ENCODE assay signal across 31 cellular contexts in the genomic region with DNA sequence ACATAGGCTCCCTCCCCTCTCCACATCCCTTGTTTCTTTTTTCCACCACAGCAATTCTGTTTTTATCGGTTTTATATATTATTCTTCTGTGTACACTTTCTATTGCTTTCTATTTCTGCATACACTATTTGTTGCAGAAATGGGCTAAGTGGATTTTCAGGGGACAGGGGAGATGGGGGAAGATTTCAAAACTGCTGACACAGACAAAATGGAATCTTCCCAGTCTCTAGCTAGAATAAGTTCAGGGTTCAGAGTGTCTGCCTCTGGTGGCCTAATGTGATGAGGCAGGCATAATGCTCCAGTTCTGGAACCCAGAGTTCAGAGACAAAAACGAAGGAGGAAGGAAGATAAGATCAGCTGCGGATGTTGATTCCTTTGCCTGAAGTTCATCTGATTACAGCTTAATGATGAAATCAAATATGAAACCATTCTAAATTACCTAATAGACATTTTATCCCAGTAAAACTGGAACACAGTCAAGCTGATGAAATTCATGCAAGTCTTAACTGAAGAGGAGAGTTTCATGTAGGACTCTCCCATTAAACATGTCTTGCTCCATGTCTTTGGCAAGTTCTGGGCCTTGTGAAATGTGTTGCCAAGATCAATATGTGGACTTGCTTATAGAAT.
DNase-seq lines count a peak whose midpoint lies in the region; ATAC-seq, FAIRE-seq and TF ChIP-seq lines count a peak whose summit lies in the region.
"Had no signal": no experiment of that assay in that cellular context is flagged by ENCODE, and none has a peak within 500 bp of the region (broad histone marks: within the 10 kb centered on the region; RNA-seq: fewer than 3 reads in every experiment).

No MANE protein-coding gene starts in this region.

- 0% methylated on average over 3 of the region's 3 CpGs for WGBS in K562 (ENCODE audit: insufficient coverage, low coverage, missing lambda C conversion rate)

- H3F3A ChIP-seq in Loucy (ENCODE audit: low read depth) = no peaks in the 10 kb centered on the region

- DNase-seq in GF-D8 (lab: John Stamatoyannopoulos, UW) (peak; percentile 64), K562 (ENCODE audit: extremely low read depth in 1 of 4, low spot score in 3 of 4) (no peak), fibroblast of the aortic adventitia (ENCODE audit: low read depth) (peak; percentile 41), GM20000 (ENCODE audit: low spot score) (no peak), NCI-H2107 treated with DMSO at 0.1 percent for 48 hours (lab: John Stamatoyannopoulos, UW; ENCODE audit: unreplicated experiment) (no peak), T-helper 2 cell (no peak)
- DNase-seq: activated B cell treated with CpG ODN at 0.5 μM for 24 hours; activated CD4-positive, alpha-beta T cell treated with anti-CD3 and anti-CD28 coated beads, Interleukin-2, amount 50 U/mL, for 1 hour; activated effector memory CD4-positive, alpha-beta T cell treated with anti-CD3 and anti-CD28 coated beads, Interleukin-2, amount 50 U/mL, for 16 hours; activated T-cell treated with anti-CD3 and anti-CD28 coated beads, Interleukin-2, amount 50 U/mL, for 1 hour; aorta; effector memory CD8-positive, alpha-beta T cell; hypothalamus; MM.1S; naive thymus-derived CD8-positive, alpha-beta T cell; NCI-H1417 treated with DMSO at 0.1 percent for 48 hours; NCI-H2081; NCI-H226; NCI-H526 treated with DMSO at 0.1 percent for 48 hours; Peyer's patch; SIG-M5; SW 1271; T1000 had no signal

- TF ChIP-seq EP300 in K562 (IDR thresholded peaks at IDR 0.05; ENCODE audit: low read length) = no peak

- no peak for FAIRE-seq in K562 (lab: Jason Lieb, UNC)

- no peak overlapping the region for H3K27ac ChIP-seq in K562 (ENCODE audit: extremely low read depth, low read depth, low read length)
- H3K27ac ChIP-seq: BLaER1 treated with 17β-estradiol and CSF1 and Interleukin-3, amounts not matched to agents 10 nM and 100 nM; cardiac muscle cell; esophagus muscularis mucosa; gastroesophageal sphincter; Peyer's patch had no signal

- H3K9me3 ChIP-seq in Loucy (ENCODE audit: insufficient read depth, low read depth, low read length) (no peaks in the 10 kb centered on the region), K562 (replicated peaks; ENCODE audit: control insufficient read depth, insufficient read depth, low read depth, low read length) (no peaks in the 10 kb centered on the region)
- H3K9me3 ChIP-seq: BLaER1 treated with 17β-estradiol and CSF1 and Interleukin-3, amounts not matched to agents 10 nM and 100 nM; esophagus muscularis mucosa; gastroesophageal sphincter; Peyer's patch had no signal

- H3K9me2 ChIP-seq in Loucy (replicated peaks; ENCODE audit: low read depth, low read length) = no peaks in the 10 kb centered on the region

- in situ Hi-C loops in K562 (cut with MboI) = no loop called here

- POLR2A ChIA-PET in K562 (lab: Yijun Ruan, JAX) = no interaction called here

- H3K4me2 ChIP-seq in Loucy (ENCODE audit: low read depth, low read length, poor library complexity, severe bottlenecking) (no peak overlapping the region), K562 (ENCODE audit: insufficient read depth, low read length) (no peak overlapping the region)
- H3K4me2 ChIP-seq: BLaER1 treated with 17β-estradiol and CSF1 and Interleukin-3, amounts not matched to agents 10 nM and 100 nM had no signal

- H3K79me2 ChIP-seq in Loucy (ENCODE audit: insufficient read depth, low read length) = no peaks in the 10 kb centered on the region
- H3K79me2 ChIP-seq in K562 (ENCODE audit: control insufficient read depth, insufficient read depth, low read length) = no peaks in the 10 kb centered on the region

- H3K4me3 ChIP-seq in Loucy (ENCODE audit: low read length, poor library complexity, severe bottlenecking) (no peak overlapping the region), K562 (no peak overlapping the region), fibroblast of the aortic adventitia (ENCODE audit: low read depth, low read length) (no peak overlapping the region)
- H3K4me3 ChIP-seq: BLaER1 treated with 17β-estradiol and CSF1 and Interleukin-3, amounts not matched to agents 10 nM and 100 nM; cardiac muscle cell; esophagus muscularis mucosa; gastroesophageal sphincter; lung; Peyer's patch had no signal

- H3K4me1 ChIP-seq in Loucy (ENCODE audit: insufficient read depth, low read length, poor library complexity, severe bottlenecking) (no peaks in the 10 kb centered on the region), K562 (replicated peaks in 1 of 2; ENCODE audit: control insufficient read depth in 2 of 2, insufficient read depth in 2 of 2, low read length in 2 of 2) (no peaks in the 10 kb centered on the region)
- H3K4me1 ChIP-seq: BLaER1 treated with 17β-estradiol and CSF1 and Interleukin-3, amounts not matched to agents 10 nM and 100 nM; esophagus muscularis mucosa; gastroesophageal sphincter; Peyer's patch had no signal

- no peak overlapping the region for H3K9ac ChIP-seq in Loucy (ENCODE audit: low read depth, low read length, poor library complexity, severe bottlenecking)
- no peak overlapping the region for H3K9ac ChIP-seq in K562 (ENCODE audit: insufficient read depth in 1 of 2, low read depth in 2 of 2, low read length in 2 of 2)
- H3K9ac ChIP-seq: BLaER1 treated with 17β-estradiol and CSF1 and Interleukin-3, amounts not matched to agents 10 nM and 100 nM had no signal

- H3K27me3 ChIP-seq in Loucy (ENCODE audit: insufficient read depth, low read length, poor library complexity, severe bottlenecking) (no peaks in the 10 kb centered on the region), K562 (ENCODE audit: control insufficient read depth in 2 of 2, insufficient read depth in 2 of 2, low read length in 2 of 2) (no peaks in the 10 kb centered on the region)
- H3K27me3 ChIP-seq: BLaER1 treated with 17β-estradiol and CSF1 and Interleukin-3, amounts not matched to agents 10 nM and 100 nM; cardiac muscle cell; esophagus muscularis mucosa; gastroesophageal sphincter; Peyer's patch had no signal

- H3K36me3 ChIP-seq in Loucy (ENCODE audit: insufficient read depth, low read length) = no peaks in the 10 kb centered on the region
- H3K36me3 ChIP-seq in K562 (ENCODE audit: control insufficient read depth, insufficient read depth, low read length) = no peaks in the 10 kb centered on the region
- H3K36me3 ChIP-seq: cardiac muscle cell, esophagus muscularis mucosa, gastroesophageal sphincter, Peyer's patch had no signal

- no peak overlapping the region for H2AFZ ChIP-seq in Loucy (ENCODE audit: low read length)
- H2AFZ ChIP-seq in K562 (ENCODE audit: low read depth, low read length) = no peak overlapping the region

- no TSS peak for BruUV-seq in K562 (replicated peaks; lab: Mats Ljungman, UMichigan)

- no peak for TF ChIP-seq RAD21 in K562 (CRISPR knock-in tag; conservative IDR thresholded peaks at IDR 0.05 in 1 of 2, IDR thresholded peaks at IDR 0.05 in 1 of 2)

- TF ChIP-seq POLR2A in K562 (conservative IDR thresholded peaks at IDR 0.05) = no peak

- intact Hi-C loops in K562 (cut with micrococcal nuclease) = no loop called here

- TF ChIP-seq CTCF in Loucy (conservative IDR thresholded peaks at IDR 0.05; ENCODE audit: low read length) = peak; percentile 22; the same call in 1 of the 2 replicates
- no peak for TF ChIP-seq CTCF in K562 (IDR thresholded peaks at IDR 0.05 in 2 of 3, conservative IDR thresholded peaks at IDR 0.05 in 1 of 3; ENCODE audit: insufficient read depth in 2 of 3, low read depth in 1 of 3, low read length in 3 of 3)
- TF ChIP-seq CTCF in fibroblast of the aortic adventitia (IDR thresholded peaks at IDR 0.05; ENCODE audit: insufficient read depth, low read length) = no peak
- TF ChIP-seq CTCF in GM20000 (IDR thresholded peaks at IDR 0.05; ENCODE audit: extremely low read depth, missing control alignments) = no peak

- ATAC-seq in K562 = no peak
- ATAC-seq in GM21528 (IDR thresholded peaks at IDR 0.05; ENCODE audit: low FRiP score, unreplicated experiment) = no peak
- ATAC-seq: effector memory CD8-positive, alpha-beta T cell; gastroesophageal sphincter; naive thymus-derived CD8-positive, alpha-beta T cell; stimulated activated effector memory CD8-positive, alpha-beta T cell treated with anti-CD3 and anti-CD28 coated beads, Interleukin-12 subunit alpha, Interleukin-12 subunit beta, amount 100 ng/mL, for 72 hours had no signal

- no peaks in the 10 kb centered on the region for H3K9me1 ChIP-seq in K562 (ENCODE audit: control insufficient read depth, insufficient read depth, low read length)

- no peaks in the 10 kb centered on the region for H4K20me1 ChIP-seq in Loucy (ENCODE audit: insufficient read depth, low read length, poor library complexity, severe bottlenecking)
- H4K20me1 ChIP-seq in K562 (replicated peaks; ENCODE audit: control insufficient read depth, insufficient read depth, low read length) = no peaks in the 10 kb centered on the region

- CTCF ChIA-PET in K562 (lab: Yijun Ruan, JAX; ENCODE audit: low intra/inter-chr PET ratio) = no interaction called here

TF ChIP-seq in K562, 482 proteins besides CTCF, POLR2A, EP300 and RAD21 (continues in another document):
- TF ChIP-seq, protein P1, sequence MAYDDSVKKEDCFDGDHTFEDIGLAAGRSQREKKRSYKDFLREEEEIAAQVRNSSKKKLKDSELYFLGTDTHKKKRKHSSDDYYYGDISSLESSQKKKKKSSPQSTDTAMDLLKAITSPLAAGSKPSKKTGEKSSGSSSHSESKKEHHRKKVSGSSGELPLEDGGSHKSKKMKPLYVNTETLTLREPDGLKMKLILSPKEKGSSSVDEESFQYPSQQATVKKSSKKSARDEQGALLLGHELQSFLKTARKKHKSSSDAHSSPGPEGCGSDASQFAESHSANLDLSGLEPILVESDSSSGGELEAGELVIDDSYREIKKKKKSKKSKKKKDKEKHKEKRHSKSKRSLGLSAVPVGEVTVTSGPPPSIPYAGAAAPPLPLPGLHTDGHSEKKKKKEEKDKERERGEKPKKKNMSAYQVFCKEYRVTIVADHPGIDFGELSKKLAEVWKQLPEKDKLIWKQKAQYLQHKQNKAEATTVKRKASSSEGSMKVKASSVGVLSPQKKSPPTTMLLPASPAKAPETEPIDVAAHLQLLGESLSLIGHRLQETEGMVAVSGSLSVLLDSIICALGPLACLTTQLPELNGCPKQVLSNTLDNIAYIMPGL (CRISPR knock-in tag; IDR thresholded peaks at IDR 0.05) = no peak
- TF ChIP-seq ZNF316 (IDR thresholded peaks at IDR 0.05) (peak; percentile 67), MAFF (IDR thresholded peaks at IDR 0.05; ENCODE audit: low read length) (peak; percentile 66), KHSRP (IDR thresholded peaks at IDR 0.05) (no peak), MAFK (IDR thresholded peaks at IDR 0.05; ENCODE audit: low read length) (peak; percentile 55)
- TF ChIP-seq, protein P2, sequence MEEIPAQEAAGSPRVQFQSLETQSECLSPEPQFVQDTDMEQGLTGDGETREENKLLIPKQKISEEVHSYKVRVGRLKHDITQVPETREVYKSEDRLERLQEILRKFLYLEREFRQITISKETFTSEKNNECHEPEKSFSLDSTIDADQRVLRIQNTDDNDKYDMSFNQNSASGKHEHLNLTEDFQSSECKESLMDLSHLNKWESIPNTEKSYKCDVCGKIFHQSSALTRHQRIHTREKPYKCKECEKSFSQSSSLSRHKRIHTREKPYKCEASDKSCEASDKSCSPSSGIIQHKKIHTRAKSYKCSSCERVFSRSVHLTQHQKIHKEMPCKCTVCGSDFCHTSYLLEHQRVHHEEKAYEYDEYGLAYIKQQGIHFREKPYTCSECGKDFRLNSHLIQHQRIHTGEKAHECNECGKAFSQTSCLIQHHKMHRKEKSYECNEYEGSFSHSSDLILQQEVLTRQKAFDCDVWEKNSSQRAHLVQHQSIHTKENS (CRISPR knock-in tag; IDR thresholded peaks at IDR 0.05) = no peak

Comparison
In these comparisons a context has a peak if more than half of its experiments do, and no peak if none do; other contexts are left out.
1. DNase-seq: peak in GF-D8 (single experiment) and fibroblast of the aortic adventitia (single experiment); none in K562 (0 of 4), GM20000 (single experiment), NCI-H2107 treated with DMSO at 0.1 percent for 48 hours (single experiment) and T-helper 2 cell (0 of 5).